ENCODE assay signal across 2 cellular contexts in the genomic region with DNA sequence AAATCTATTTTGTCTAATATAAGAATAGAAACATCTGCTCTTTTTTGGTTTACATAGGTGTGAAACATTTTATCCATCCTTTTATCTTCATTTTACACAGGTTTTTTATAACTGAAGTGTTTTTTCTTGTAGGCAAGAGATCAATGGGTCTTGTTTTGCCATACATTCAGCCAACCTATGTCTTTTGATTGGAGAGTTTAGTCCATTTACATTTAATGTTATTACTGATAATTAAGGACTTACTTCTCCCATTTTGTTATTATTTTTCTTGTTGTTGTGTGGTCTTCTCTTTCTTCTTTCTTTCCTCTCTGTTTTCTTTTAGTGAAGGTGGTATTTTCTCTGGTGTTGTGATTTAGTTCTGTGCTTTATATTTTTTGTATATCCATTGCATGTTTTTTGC.
A peak's percentile ranks its signal among the peaks of the same experiment; 100 is the strongest.
TF ChIP-seq lines count a peak whose summit lies in the region.

No MANE protein-coding gene starts in this region.

TF ChIP-seq in GM12878, 131 proteins besides CTCF, POLR2A, EP300 and RAD21 (continued from another document):
- TF ChIP-seq, protein P1, sequence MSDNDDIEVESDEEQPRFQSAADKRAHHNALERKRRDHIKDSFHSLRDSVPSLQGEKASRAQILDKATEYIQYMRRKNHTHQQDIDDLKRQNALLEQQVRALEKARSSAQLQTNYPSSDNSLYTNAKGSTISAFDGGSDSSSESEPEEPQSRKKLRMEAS (IDR thresholded peaks at IDR 0.05; ENCODE audit: low read depth, low read length) = no peak
- TF ChIP-seq LARP7 (IDR thresholded peaks at IDR 0.05) (no peak), BRCA1 (IDR thresholded peaks at IDR 0.05; ENCODE audit: low read depth, low read length) (no peak), SUZ12 (IDR thresholded peaks at IDR 0.05; ENCODE audit: unreplicated experiment) (no peak), ASH2L (IDR thresholded peaks at IDR 0.05; ENCODE audit: borderline replicate concordance, low read depth) (no peak), TCF12 (IDR thresholded peaks at IDR 0.05; ENCODE audit: low read depth, low read length) (no peak), NFXL1 (IDR thresholded peaks at IDR 0.05; ENCODE audit: borderline replicate concordance) (no peak), JUNB (IDR thresholded peaks at IDR 0.05) (no peak)

TF ChIP-seq in K562, 482 proteins besides CTCF, POLR2A, EP300 and RAD21 (continued from another document):
- TF ChIP-seq, protein P2, sequence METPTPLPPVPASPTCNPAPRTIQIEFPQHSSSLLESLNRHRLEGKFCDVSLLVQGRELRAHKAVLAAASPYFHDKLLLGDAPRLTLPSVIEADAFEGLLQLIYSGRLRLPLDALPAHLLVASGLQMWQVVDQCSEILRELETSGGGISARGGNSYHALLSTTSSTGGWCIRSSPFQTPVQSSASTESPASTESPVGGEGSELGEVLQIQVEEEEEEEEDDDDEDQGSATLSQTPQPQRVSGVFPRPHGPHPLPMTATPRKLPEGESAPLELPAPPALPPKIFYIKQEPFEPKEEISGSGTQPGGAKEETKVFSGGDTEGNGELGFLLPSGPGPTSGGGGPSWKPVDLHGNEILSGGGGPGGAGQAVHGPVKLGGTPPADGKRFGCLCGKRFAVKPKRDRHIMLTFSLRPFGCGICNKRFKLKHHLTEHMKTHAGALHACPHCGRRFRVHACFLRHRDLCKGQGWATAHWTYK (CRISPR knock-in tag; IDR thresholded peaks at IDR 0.05) = no peak
- TF ChIP-seq KDM2B (CRISPR knock-in tag; IDR thresholded peaks at IDR 0.05) (no peak), NFE2 (IDR thresholded peaks at IDR 0.05; ENCODE audit: low read depth) (no peak), ZNF507 (tag; conservative IDR thresholded peaks at IDR 0.05) (peak; percentile 93), MED1 (CRISPR knock-in tag; IDR thresholded peaks at IDR 0.05; ENCODE audit: borderline replicate concordance) (no peak), ZNF354B (CRISPR knock-in tag; IDR thresholded peaks at IDR 0.05) (peak; percentile 63), NFATC3 (IDR thresholded peaks at IDR 0.05) (no peak), HDAC8 (tag; IDR thresholded peaks at IDR 0.05) (no peak), E2F3 (CRISPR knock-in tag; IDR thresholded peaks at IDR 0.05) (no peak), EGR1 (conservative IDR thresholded peaks at IDR 0.05) (no peak)
- TF ChIP-seq, protein P3, sequence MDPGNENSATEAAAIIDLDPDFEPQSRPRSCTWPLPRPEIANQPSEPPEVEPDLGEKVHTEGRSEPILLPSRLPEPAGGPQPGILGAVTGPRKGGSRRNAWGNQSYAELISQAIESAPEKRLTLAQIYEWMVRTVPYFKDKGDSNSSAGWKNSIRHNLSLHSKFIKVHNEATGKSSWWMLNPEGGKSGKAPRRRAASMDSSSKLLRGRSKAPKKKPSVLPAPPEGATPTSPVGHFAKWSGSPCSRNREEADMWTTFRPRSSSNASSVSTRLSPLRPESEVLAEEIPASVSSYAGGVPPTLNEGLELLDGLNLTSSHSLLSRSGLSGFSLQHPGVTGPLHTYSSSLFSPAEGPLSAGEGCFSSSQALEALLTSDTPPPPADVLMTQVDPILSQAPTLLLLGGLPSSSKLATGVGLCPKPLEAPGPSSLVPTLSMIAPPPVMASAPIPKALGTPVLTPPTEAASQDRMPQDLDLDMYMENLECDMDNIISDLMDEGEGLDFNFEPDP (CRISPR knock-in tag; IDR thresholded peaks at IDR 0.05) = no peak
- TF ChIP-seq, protein P4, sequence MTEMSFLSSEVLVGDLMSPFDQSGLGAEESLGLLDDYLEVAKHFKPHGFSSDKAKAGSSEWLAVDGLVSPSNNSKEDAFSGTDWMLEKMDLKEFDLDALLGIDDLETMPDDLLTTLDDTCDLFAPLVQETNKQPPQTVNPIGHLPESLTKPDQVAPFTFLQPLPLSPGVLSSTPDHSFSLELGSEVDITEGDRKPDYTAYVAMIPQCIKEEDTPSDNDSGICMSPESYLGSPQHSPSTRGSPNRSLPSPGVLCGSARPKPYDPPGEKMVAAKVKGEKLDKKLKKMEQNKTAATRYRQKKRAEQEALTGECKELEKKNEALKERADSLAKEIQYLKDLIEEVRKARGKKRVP (CRISPR knock-in tag; IDR thresholded peaks at IDR 0.05) = no peak
- TF ChIP-seq, protein P5, sequence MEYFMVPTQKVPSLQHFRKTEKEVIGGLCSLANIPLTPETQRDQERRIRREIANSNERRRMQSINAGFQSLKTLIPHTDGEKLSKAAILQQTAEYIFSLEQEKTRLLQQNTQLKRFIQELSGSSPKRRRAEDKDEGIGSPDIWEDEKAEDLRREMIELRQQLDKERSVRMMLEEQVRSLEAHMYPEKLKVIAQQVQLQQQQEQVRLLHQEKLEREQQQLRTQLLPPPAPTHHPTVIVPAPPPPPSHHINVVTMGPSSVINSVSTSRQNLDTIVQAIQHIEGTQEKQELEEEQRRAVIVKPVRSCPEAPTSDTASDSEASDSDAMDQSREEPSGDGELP (CRISPR knock-in tag; IDR thresholded peaks at IDR 0.05; ENCODE audit: borderline replicate concordance) = no peak
